In the genomic region with DNA sequence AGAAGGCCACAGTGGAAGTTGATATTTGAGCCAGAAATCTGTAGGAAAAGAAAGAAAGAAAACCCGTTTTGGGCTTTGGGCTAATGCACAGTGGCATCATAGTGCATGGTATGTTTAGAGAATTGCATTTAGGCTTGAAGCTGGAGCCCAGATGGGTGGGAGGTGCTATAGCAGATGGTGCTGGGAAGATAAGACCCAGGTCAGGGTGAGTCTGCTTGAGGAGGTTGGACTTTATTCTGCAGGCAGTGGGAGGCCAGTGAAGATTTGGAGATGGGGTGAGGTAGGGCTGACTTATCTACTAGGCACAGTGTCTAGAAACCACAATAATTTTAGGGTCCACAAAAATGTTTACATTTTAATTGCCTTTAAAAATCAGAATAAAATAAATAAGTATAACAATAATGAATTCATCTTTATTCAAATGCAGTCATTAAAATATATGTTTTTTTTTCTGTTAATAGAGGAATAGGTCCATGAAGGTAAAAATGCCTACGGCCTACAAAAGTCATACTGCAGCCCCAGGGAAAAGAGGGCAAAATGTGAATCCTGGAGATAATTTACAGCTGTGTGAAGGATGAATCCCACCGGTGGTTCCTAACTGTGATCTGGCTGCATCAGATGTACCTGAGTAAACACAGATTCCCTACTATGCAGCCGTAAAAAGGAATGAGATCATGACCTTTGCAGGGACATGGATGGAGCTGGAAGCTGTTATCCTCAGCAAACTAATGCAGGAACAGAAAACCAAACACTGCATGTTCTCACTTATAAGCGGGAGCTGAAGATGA, we compare ENCODE assay signal across 1 cellular context.
TF ChIP-seq lines count a peak whose summit lies in the region.

No MANE protein-coding gene starts in this region.

TF ChIP-seq in K562, 482 proteins besides CTCF, POLR2A, EP300 and RAD21 (continued from another document and continues in another):
- TF ChIP-seq, protein P1, sequence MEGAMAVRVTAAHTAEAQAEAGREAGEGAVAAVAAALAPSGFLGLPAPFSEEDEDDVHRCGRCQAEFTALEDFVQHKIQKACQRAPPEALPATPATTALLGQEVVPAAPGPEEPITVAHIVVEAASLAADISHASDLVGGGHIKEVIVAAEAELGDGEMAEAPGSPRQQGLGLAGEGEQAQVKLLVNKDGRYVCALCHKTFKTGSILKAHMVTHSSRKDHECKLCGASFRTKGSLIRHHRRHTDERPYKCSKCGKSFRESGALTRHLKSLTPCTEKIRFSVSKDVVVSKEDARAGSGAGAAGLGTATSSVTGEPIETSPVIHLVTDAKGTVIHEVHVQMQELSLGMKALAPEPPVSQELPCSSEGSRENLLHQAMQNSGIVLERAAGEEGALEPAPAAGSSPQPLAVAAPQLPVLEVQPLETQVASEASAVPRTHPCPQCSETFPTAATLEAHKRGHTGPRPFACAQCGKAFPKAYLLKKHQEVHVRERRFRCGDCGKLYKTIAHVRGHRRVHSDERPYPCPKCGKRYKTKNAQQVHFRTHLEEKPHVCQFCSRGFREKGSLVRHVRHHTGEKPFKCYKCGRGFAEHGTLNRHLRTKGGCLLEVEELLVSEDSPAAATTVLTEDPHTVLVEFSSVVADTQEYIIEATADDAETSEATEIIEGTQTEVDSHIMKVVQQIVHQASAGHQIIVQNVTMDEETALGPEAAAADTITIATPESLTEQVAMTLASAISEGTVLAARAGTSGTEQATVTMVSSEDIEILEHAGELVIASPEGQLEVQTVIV (CRISPR knock-in tag; IDR thresholded peaks at IDR 0.05; ENCODE audit: borderline replicate concordance): no peak
- no peak for TF ChIP-seq SRSF3 (IDR thresholded peaks at IDR 0.05; ENCODE audit: insufficient read depth, low read length)
- TF ChIP-seq ZC3H8 (IDR thresholded peaks at IDR 0.05): no peak
- no peak for TF ChIP-seq TFAM (CRISPR knock-in tag; conservative IDR thresholded peaks at IDR 0.05)
- TF ChIP-seq ZKSCAN3 (CRISPR knock-in tag; IDR thresholded peaks at IDR 0.05): no peak
- peak; percentile 46; the same call in 1 of the 2 replicates for TF ChIP-seq KHSRP (IDR thresholded peaks at IDR 0.05)
- peak; percentile 80 for TF ChIP-seq NEUROD1 (IDR thresholded peaks at IDR 0.05; ENCODE audit: borderline replicate concordance, low read depth, low read length, partially characterized antibody)
- no peak for TF ChIP-seq SIN3A (IDR thresholded peaks at IDR 0.05; ENCODE audit: borderline replicate concordance in 2 of 2, control insufficient read depth in 1 of 2, low read depth in 2 of 2, low read length in 2 of 2)
- TF ChIP-seq ZNF274 (IDR thresholded peaks at IDR 0.05; ENCODE audit: borderline replicate concordance, low read depth, low read length): peak; percentile 38; the same call in 1 of the 2 replicates
- no peak for TF ChIP-seq ZNF124 (CRISPR knock-in tag; IDR thresholded peaks at IDR 0.05)
- peak; percentile 98 for TF ChIP-seq SMARCA4 (IDR thresholded peaks at IDR 0.05)
- peak; percentile 58 for TF ChIP-seq HMGN3 (IDR thresholded peaks at IDR 0.05; ENCODE audit: borderline replicate concordance, extremely low read depth, insufficient read length, low read depth, low read length)
- peak; percentile 54; the same call in 1 of the 2 replicates for TF ChIP-seq ELF4 (CRISPR knock-in tag; IDR thresholded peaks at IDR 0.05)
- no peak for TF ChIP-seq SRSF9 (IDR thresholded peaks at IDR 0.05; ENCODE audit: borderline replicate concordance, low read depth, low read length)
- TF ChIP-seq ZNF134 (CRISPR knock-in tag; conservative IDR thresholded peaks at IDR 0.05): peak; percentile 63; the same call in 1 of the 2 replicates
- TF ChIP-seq, protein P2, sequence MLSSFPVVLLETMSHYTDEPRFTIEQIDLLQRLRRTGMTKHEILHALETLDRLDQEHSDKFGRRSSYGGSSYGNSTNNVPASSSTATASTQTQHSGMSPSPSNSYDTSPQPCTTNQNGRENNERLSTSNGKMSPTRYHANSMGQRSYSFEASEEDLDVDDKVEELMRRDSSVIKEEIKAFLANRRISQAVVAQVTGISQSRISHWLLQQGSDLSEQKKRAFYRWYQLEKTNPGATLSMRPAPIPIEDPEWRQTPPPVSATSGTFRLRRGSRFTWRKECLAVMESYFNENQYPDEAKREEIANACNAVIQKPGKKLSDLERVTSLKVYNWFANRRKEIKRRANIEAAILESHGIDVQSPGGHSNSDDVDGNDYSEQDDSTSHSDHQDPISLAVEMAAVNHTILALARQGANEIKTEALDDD (IDR thresholded peaks at IDR 0.05): no peak
- TF ChIP-seq, protein P3, sequence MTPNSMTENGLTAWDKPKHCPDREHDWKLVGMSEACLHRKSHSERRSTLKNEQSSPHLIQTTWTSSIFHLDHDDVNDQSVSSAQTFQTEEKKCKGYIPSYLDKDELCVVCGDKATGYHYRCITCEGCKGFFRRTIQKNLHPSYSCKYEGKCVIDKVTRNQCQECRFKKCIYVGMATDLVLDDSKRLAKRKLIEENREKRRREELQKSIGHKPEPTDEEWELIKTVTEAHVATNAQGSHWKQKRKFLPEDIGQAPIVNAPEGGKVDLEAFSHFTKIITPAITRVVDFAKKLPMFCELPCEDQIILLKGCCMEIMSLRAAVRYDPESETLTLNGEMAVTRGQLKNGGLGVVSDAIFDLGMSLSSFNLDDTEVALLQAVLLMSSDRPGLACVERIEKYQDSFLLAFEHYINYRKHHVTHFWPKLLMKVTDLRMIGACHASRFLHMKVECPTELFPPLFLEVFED (CRISPR knock-in tag; conservative IDR thresholded peaks at IDR 0.05): 0 out of 2 replicates have a peak, but pooled peaks have one; percentile 11
- TF ChIP-seq RNF2 (IDR thresholded peaks at IDR 0.05): peak; percentile 61; the same call in 1 of the 2 replicates
- TF ChIP-seq, protein P4, sequence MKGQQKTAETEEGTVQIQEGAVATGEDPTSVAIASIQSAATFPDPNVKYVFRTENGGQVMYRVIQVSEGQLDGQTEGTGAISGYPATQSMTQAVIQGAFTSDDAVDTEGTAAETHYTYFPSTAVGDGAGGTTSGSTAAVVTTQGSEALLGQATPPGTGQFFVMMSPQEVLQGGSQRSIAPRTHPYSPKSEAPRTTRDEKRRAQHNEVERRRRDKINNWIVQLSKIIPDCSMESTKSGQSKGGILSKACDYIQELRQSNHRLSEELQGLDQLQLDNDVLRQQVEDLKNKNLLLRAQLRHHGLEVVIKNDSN (CRISPR knock-in tag; IDR thresholded peaks at IDR 0.05): no peak
- no peak for TF ChIP-seq MAFG (tag; conservative IDR thresholded peaks at IDR 0.05)
- no peak for TF ChIP-seq TAF9B (IDR thresholded peaks at IDR 0.05; ENCODE audit: partially characterized antibody)
- TF ChIP-seq SIX5 (IDR thresholded peaks at IDR 0.05; ENCODE audit: borderline replicate concordance in 1 of 2, insufficient read depth in 1 of 2, low read depth in 1 of 2, low read length in 2 of 2): no peak
- no peak for TF ChIP-seq NR2C2 (CRISPR knock-in tag; IDR thresholded peaks at IDR 0.05)
- no peak for TF ChIP-seq NR2C2 (tag; IDR thresholded peaks at IDR 0.05)
- TF ChIP-seq, protein P5, sequence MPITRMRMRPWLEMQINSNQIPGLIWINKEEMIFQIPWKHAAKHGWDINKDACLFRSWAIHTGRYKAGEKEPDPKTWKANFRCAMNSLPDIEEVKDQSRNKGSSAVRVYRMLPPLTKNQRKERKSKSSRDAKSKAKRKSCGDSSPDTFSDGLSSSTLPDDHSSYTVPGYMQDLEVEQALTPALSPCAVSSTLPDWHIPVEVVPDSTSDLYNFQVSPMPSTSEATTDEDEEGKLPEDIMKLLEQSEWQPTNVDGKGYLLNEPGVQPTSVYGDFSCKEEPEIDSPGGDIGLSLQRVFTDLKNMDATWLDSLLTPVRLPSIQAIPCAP (CRISPR knock-in tag; IDR thresholded peaks at IDR 0.05; ENCODE audit: borderline replicate concordance): no peak
- no peak for TF ChIP-seq ZNF217 (CRISPR knock-in tag; IDR thresholded peaks at IDR 0.05)
- no peak for TF ChIP-seq PCBP1 (IDR thresholded peaks at IDR 0.05; ENCODE audit: low read depth, low read length, poor library complexity, severe bottlenecking)
- TF ChIP-seq RBFOX2 (IDR thresholded peaks at IDR 0.05; ENCODE audit: low read depth, low read length): no peak
- TF ChIP-seq SMARCA5 (IDR thresholded peaks at IDR 0.05): no peak
- TF ChIP-seq, protein P6, sequence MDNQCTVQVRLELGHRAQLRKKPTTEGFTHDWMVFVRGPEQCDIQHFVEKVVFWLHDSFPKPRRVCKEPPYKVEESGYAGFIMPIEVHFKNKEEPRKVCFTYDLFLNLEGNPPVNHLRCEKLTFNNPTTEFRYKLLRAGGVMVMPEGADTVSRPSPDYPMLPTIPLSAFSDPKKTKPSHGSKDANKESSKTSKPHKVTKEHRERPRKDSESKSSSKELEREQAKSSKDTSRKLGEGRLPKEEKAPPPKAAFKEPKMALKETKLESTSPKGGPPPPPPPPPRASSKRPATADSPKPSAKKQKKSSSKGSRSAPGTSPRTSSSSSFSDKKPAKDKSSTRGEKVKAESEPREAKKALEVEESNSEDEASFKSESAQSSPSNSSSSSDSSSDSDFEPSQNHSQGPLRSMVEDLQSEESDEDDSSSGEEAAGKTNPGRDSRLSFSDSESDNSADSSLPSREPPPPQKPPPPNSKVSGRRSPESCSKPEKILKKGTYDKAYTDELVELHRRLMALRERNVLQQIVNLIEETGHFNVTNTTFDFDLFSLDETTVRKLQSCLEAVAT (IDR thresholded peaks at IDR 0.05): peak; percentile 22 to 81; a peak in 1 of 4 replicates
- no peak for TF ChIP-seq CREBBP (IDR thresholded peaks at IDR 0.05; ENCODE audit: low read depth, low read length)
- TF ChIP-seq, protein P7, sequence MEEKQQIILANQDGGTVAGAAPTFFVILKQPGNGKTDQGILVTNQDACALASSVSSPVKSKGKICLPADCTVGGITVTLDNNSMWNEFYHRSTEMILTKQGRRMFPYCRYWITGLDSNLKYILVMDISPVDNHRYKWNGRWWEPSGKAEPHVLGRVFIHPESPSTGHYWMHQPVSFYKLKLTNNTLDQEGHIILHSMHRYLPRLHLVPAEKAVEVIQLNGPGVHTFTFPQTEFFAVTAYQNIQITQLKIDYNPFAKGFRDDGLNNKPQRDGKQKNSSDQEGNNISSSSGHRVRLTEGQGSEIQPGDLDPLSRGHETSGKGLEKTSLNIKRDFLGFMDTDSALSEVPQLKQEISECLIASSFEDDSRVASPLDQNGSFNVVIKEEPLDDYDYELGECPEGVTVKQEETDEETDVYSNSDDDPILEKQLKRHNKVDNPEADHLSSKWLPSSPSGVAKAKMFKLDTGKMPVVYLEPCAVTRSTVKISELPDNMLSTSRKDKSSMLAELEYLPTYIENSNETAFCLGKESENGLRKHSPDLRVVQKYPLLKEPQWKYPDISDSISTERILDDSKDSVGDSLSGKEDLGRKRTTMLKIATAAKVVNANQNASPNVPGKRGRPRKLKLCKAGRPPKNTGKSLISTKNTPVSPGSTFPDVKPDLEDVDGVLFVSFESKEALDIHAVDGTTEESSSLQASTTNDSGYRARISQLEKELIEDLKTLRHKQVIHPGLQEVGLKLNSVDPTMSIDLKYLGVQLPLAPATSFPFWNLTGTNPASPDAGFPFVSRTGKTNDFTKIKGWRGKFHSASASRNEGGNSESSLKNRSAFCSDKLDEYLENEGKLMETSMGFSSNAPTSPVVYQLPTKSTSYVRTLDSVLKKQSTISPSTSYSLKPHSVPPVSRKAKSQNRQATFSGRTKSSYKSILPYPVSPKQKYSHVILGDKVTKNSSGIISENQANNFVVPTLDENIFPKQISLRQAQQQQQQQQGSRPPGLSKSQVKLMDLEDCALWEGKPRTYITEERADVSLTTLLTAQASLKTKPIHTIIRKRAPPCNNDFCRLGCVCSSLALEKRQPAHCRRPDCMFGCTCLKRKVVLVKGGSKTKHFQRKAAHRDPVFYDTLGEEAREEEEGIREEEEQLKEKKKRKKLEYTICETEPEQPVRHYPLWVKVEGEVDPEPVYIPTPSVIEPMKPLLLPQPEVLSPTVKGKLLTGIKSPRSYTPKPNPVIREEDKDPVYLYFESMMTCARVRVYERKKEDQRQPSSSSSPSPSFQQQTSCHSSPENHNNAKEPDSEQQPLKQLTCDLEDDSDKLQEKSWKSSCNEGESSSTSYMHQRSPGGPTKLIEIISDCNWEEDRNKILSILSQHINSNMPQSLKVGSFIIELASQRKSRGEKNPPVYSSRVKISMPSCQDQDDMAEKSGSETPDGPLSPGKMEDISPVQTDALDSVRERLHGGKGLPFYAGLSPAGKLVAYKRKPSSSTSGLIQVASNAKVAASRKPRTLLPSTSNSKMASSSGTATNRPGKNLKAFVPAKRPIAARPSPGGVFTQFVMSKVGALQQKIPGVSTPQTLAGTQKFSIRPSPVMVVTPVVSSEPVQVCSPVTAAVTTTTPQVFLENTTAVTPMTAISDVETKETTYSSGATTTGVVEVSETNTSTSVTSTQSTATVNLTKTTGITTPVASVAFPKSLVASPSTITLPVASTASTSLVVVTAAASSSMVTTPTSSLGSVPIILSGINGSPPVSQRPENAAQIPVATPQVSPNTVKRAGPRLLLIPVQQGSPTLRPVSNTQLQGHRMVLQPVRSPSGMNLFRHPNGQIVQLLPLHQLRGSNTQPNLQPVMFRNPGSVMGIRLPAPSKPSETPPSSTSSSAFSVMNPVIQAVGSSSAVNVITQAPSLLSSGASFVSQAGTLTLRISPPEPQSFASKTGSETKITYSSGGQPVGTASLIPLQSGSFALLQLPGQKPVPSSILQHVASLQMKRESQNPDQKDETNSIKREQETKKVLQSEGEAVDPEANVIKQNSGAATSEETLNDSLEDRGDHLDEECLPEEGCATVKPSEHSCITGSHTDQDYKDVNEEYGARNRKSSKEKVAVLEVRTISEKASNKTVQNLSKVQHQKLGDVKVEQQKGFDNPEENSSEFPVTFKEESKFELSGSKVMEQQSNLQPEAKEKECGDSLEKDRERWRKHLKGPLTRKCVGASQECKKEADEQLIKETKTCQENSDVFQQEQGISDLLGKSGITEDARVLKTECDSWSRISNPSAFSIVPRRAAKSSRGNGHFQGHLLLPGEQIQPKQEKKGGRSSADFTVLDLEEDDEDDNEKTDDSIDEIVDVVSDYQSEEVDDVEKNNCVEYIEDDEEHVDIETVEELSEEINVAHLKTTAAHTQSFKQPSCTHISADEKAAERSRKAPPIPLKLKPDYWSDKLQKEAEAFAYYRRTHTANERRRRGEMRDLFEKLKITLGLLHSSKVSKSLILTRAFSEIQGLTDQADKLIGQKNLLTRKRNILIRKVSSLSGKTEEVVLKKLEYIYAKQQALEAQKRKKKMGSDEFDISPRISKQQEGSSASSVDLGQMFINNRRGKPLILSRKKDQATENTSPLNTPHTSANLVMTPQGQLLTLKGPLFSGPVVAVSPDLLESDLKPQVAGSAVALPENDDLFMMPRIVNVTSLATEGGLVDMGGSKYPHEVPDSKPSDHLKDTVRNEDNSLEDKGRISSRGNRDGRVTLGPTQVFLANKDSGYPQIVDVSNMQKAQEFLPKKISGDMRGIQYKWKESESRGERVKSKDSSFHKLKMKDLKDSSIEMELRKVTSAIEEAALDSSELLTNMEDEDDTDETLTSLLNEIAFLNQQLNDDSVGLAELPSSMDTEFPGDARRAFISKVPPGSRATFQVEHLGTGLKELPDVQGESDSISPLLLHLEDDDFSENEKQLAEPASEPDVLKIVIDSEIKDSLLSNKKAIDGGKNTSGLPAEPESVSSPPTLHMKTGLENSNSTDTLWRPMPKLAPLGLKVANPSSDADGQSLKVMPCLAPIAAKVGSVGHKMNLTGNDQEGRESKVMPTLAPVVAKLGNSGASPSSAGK (IDR thresholded peaks at IDR 0.05): no peak
- TF ChIP-seq ZNF146 (CRISPR knock-in tag; IDR thresholded peaks at IDR 0.05; ENCODE audit: unreplicated experiment): peak; percentile 36
- TF ChIP-seq, protein P8, sequence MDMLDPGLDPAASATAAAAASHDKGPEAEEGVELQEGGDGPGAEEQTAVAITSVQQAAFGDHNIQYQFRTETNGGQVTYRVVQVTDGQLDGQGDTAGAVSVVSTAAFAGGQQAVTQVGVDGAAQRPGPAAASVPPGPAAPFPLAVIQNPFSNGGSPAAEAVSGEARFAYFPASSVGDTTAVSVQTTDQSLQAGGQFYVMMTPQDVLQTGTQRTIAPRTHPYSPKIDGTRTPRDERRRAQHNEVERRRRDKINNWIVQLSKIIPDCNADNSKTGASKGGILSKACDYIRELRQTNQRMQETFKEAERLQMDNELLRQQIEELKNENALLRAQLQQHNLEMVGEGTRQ (CRISPR knock-in tag; IDR thresholded peaks at IDR 0.05): no peak
- TF ChIP-seq NR3C1 (CRISPR knock-in tag; IDR thresholded peaks at IDR 0.05): no peak
